ENCODE assay signal across 10 cellular contexts in the genomic region with DNA sequence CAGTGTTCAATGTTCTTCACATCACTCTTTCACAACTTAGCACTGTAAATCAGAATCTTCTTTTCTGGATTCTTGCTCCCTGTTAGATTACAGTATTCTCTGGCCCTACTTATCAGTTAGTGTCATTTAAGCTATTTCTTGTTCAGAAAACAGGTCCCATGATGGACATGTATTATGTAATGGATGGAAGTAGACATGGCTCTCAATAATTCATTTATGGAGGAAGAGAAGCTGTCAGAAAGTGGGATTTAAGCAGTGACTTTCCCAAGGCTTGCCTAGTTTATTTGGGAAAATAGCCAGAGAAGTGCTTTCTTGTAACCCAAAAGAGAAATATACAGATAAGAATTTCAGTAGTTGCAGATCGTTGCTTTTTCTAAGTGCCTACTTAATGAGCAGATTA. TPM values are rescaled to one million over a fixed set of nuclear protein-coding genes. Genes with fewer than 3 reads are reported as not detected.
DNase-seq lines count a peak whose midpoint lies in the region; ATAC-seq and TF ChIP-seq lines count a peak whose summit lies in the region.
"Had no signal": no experiment of that assay in that cellular context is flagged by ENCODE, and none has a peak within 500 bp of the region (broad histone marks: within the 10 kb centered on the region; RNA-seq: fewer than 3 reads in every experiment).

No MANE protein-coding gene starts in this region.

- H3K36me3 Mint-ChIP-seq in CD8-positive, alpha-beta T cell: peaks cover 4% of the 10 kb centered on the region
- H3K36me3 Mint-ChIP-seq in chondrocyte (ENCODE audit: low read depth) (no peaks in the 10 kb centered on the region), natural killer cell (no peaks in the 10 kb centered on the region)

- DNase-seq in CD8-positive, alpha-beta T cell: no peak
- DNase-seq in Karpas-422 (peak; percentile 42), chondrocyte (ENCODE audit: low spot score) (no peak), natural killer cell (no peak), thyroid gland (no peak), nucleus accumbens (lab: John Stamatoyannopoulos, UW) (no peak)
- DNase-seq: NCI-H748 treated with DMSO at 0.1 percent for 48 hours; stimulated activated CD8-positive, alpha-beta memory T cell treated with anti-CD3 and anti-CD28 coated beads, Interleukin-4, amount 100 ng/mL, for 48 hours had no signal

- 14 to 18% methylated on average over 1 of the region's 1 CpG for WGBS in thyroid gland, 2 donors

- no peak for TF ChIP-seq CTCF in CD8-positive, alpha-beta T cell (IDR thresholded peaks at IDR 0.05)
- TF ChIP-seq CTCF in chondrocyte (IDR thresholded peaks at IDR 0.05) (no peak), natural killer cell (IDR thresholded peaks at IDR 0.05) (no peak), thyroid gland (IDR thresholded peaks at IDR 0.05) (no peak)

- H3K9me3 ChIP-seq in CD8-positive, alpha-beta T cell (ENCODE audit: low read length): no peaks in the 10 kb centered on the region
- H3K9me3 ChIP-seq in Karpas-422 (ENCODE audit: low read length) (no peaks in the 10 kb centered on the region), thyroid gland (no peaks in the 10 kb centered on the region)

- no peak overlapping the region for H3K9ac ChIP-seq in Karpas-422 (ENCODE audit: low read length)

- peaks cover 27% of the 10 kb centered on the region for H3K4me1 ChIP-seq in CD8-positive, alpha-beta T cell (ENCODE audit: insufficient read depth, low read length)
- peaks cover 38% of the 10 kb centered on the region for H3K4me1 ChIP-seq in Karpas-422 (ENCODE audit: low read length)
- peaks cover 11 to 34% of the 10 kb centered on the region in 2 donors for H3K4me1 ChIP-seq in thyroid gland

- no peaks in the 10 kb centered on the region for H3K27me3 Mint-ChIP-seq in CD8-positive, alpha-beta T cell (ENCODE audit: low read depth)
- H3K27me3 Mint-ChIP-seq in chondrocyte (ENCODE audit: low read depth): no peaks in the 10 kb centered on the region
- no peaks in the 10 kb centered on the region for H3K27me3 Mint-ChIP-seq in natural killer cell (ENCODE audit: low read depth in 2 of 2)

- no peaks in the 10 kb centered on the region for H3K27me3 ChIP-seq in CD8-positive, alpha-beta T cell (ENCODE audit: insufficient read depth, low read length)
- H3K27me3 ChIP-seq in Karpas-422 (ENCODE audit: low read length): no peaks in the 10 kb centered on the region
- no peaks in the 10 kb centered on the region for H3K27me3 ChIP-seq in thyroid gland

- no peaks in the 10 kb centered on the region for H3K36me3 ChIP-seq in CD8-positive, alpha-beta T cell (ENCODE audit: insufficient read depth, low read length)
- H3K36me3 ChIP-seq in Karpas-422 (ENCODE audit: insufficient read depth, low read length): no peaks in the 10 kb centered on the region
- H3K36me3 ChIP-seq in thyroid gland: no peaks in the 10 kb centered on the region

- peak overlapping the region; percentile 64 for H3K4me2 ChIP-seq in Karpas-422 (ENCODE audit: low read depth, low read length, poor library complexity, severe bottlenecking)

- H3K4me3 Mint-ChIP-seq in CD8-positive, alpha-beta T cell: peak overlapping the region; percentile 94
- H3K4me3 Mint-ChIP-seq in chondrocyte (ENCODE audit: unreplicated experiment) (peak overlapping the region; percentile 95), natural killer cell (peak overlapping the region; percentile 93)

- peaks cover 56% of the 10 kb centered on the region for H3K4me1 Mint-ChIP-seq in CD8-positive, alpha-beta T cell (ENCODE audit: low read depth)
- H3K4me1 Mint-ChIP-seq in chondrocyte (ENCODE audit: low read depth) (peaks cover 59% of the 10 kb centered on the region), natural killer cell (peaks cover 27 to 53% of the 10 kb centered on the region in 2 donors)

- no peak for ATAC-seq in CD8-positive, alpha-beta T cell
- ATAC-seq in natural killer cell: no peak
- ATAC-seq in activated CD4-positive, CD25-positive, alpha-beta regulatory T cell treated with anti-CD3 and anti-CD28 coated beads, Interleukin-2, amount 50 U/mL, for 24 hours: no peak
- ATAC-seq in HG02642 (IDR thresholded peaks at IDR 0.05; ENCODE audit: poor library complexity, unreplicated experiment): no peak

- H4K20me1 ChIP-seq in Karpas-422 (ENCODE audit: insufficient read depth, low read depth, low read length): peaks cover 8% of the 10 kb centered on the region

- H3K9me2 ChIP-seq in Karpas-422 (replicated peaks; ENCODE audit: insufficient read depth, low read length): no peaks in the 10 kb centered on the region

- CTCF ChIA-PET in CD8-positive, alpha-beta T cell (lab: Charles Lee): interaction anchor here (2.2 kb wide), 1 partner anchor 44 kb away, joined by 6 read pairs; the partner anchor contains the start of gene RAD52

- POLR2A ChIA-PET in CD8-positive, alpha-beta T cell (lab: Charles Lee): interaction anchor here (1.5 kb wide), 1 partner anchor 9 kb away, joined by 4 read pairs; no protein-coding TSS in a partner anchor

- H3K27ac Mint-ChIP-seq in CD8-positive, alpha-beta T cell: peak overlapping the region; percentile 95
- H3K27ac Mint-ChIP-seq in chondrocyte (ENCODE audit: unreplicated experiment) (peak overlapping the region; percentile 96), natural killer cell (peak overlapping the region; percentile 85 to 89)

- no peaks in the 10 kb centered on the region for H3K9me3 Mint-ChIP-seq in CD8-positive, alpha-beta T cell
- H3K9me3 Mint-ChIP-seq in chondrocyte (ENCODE audit: low read depth) (no peaks in the 10 kb centered on the region), natural killer cell (no peaks in the 10 kb centered on the region)

- no peak overlapping the region for H2AFZ ChIP-seq in Karpas-422 (ENCODE audit: low read length)

- intact Hi-C loops in CD8-positive, alpha-beta T cell (cut with DNase I, micrococcal nuclease): loop anchor here (5.0 to 10.0 kb wide), 5 partner anchors 102 to 605 kb away; partner anchors contain the start of genes WNK1 (in 2 of the 2), FBXL14 (in 1 of the 2) and KDM5A (in 1 of the 2)
- intact Hi-C loops in natural killer cell (cut with micrococcal nuclease): loop anchor here (5.0 kb wide), 1 partner anchor 600 kb away; the partner anchor contains the start of gene FBXL14
- intact Hi-C loops in thyroid gland (cut with DNase I): no loop called here

- TF ChIP-seq POLR2A in thyroid gland (IDR thresholded peaks at IDR 0.05): no peak

- no peak overlapping the region for H3K4me3 ChIP-seq in CD8-positive, alpha-beta T cell (ENCODE audit: low read depth, low read length)
- no peak overlapping the region for H3K4me3 ChIP-seq in Karpas-422 (ENCODE audit: low read length)
- no peak overlapping the region for H3K4me3 ChIP-seq in thyroid gland (replicated peaks in 1 of 3)

- no peak overlapping the region for H3K27ac ChIP-seq in CD8-positive, alpha-beta T cell (ENCODE audit: low read depth, low read length)
- H3K27ac ChIP-seq in Karpas-422 (ENCODE audit: low read length) (no peak overlapping the region), thyroid gland (peak overlapping the region in 1 of 3 donors; percentile 9)

- H3K79me2 ChIP-seq in Karpas-422 (ENCODE audit: low read length): 0 out of 2 replicates have a peak, but pooled peaks cover 3% of the 10 kb centered on the region

RNA-seq across cellular contexts. Expression of gene ERC1, which starts 1.6 kb away (rescaled TPM):
- 10 to 100 TPM; 34.5 to 34.6 TPM for total RNA-seq in CD8-positive, alpha-beta T cell
- 20.3 and 30.3 TPM in 2 replicates for total RNA-seq in Karpas-422 (2014; rRNA removed; shearing (Covaris generic); ENCODE audit: low replicate concordance)
- 79.3 to 102 TPM (median 83.6 TPM) in 3 replicates for total RNA-seq in chondrocyte
- 10 to 100 TPM; 43.5 to 54.0 (median 44.9) TPM for total RNA-seq in natural killer cell
- 10 to 100 TPM; 39.8 to 84.2 (median 75.8) TPM for total RNA-seq in thyroid gland

RNA-seq across cellular contexts. Expression of gene RAD52, which starts 43.2 kb away (rescaled TPM):
- total RNA-seq in CD8-positive, alpha-beta T cell: 1 to 10 TPM; 8.1 to 9.6 TPM
- 14.9 and 23.5 TPM in 2 replicates for total RNA-seq in Karpas-422 (2014; rRNA removed; shearing (Covaris generic); ENCODE audit: low replicate concordance)
- 9.6 to 13.0 TPM (median 9.9 TPM) in 3 replicates for total RNA-seq in chondrocyte
- total RNA-seq in natural killer cell: 10 to 100 TPM in 2 of 3 donors, 1 to 10 TPM in 1; 9.4 to 15.5 (median 13.7) TPM
- total RNA-seq in thyroid gland: 10 to 100 TPM; 27.4 to 35.1 (median 31.0) TPM
